Comparison of ENCODE assay signal across 17 cellular contexts in the genomic region with DNA sequence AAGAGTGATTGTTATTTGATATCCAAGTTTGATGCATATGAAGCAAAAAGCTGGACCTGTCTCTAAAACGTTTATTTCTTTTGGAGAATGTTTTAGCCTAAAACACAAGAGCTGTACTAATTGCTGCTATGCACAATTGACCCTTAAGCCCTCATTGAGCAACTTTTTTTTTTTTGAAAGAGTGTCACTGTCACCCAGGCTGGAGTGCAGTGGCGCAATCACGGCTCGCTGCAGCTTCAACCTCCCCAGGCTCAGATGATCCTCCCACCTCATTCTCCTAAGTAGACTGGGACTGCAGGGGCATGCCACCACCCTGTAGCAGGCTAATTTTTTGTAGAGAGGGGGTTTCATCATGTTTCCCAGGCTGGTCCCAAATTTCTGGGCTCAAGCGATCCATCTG.
"Had no signal": no experiment of that assay in that cellular context is flagged by ENCODE, and none has a peak within 500 bp of the region (broad histone marks: within the 10 kb centered on the region; RNA-seq: fewer than 3 reads in every experiment).

No MANE protein-coding gene starts in this region.

- H3K4me1 ChIP-seq: psoas muscle had no signal

- H3K4me3 ChIP-seq: psoas muscle, spleen had no signal

- H3K27ac Mint-ChIP-seq: activated CD4-positive, alpha-beta memory T cell treated with anti-CD3 and anti-CD28 coated beads for 36 hours; activated naive CD8-positive, alpha-beta T cell; brain; dendritic cell treated with granulocyte-macrophage colony-stimulating factor and Interleukin-4, amounts not matched to agents 40 ng/mL and 50 ng/mL, for 4 days; nephron progenitor cell; T-helper 2 cell treated with Interferon-gamma antibody and Interleukin-4, amounts not matched to agents 5 μg/mL and 100 μg/mL, for 36 hours had no signal

- H3K4me3 Mint-ChIP-seq: activated CD4-positive, alpha-beta memory T cell treated with anti-CD3 and anti-CD28 coated beads for 36 hours; activated naive CD8-positive, alpha-beta T cell; activated T-cell treated with anti-CD3 and anti-CD28 coated beads, Interleukin-2, amount 50 U/mL, for 4 hours; brain; dendritic cell treated with granulocyte-macrophage colony-stimulating factor and Interleukin-4, amounts not matched to agents 40 ng/mL and 50 ng/mL, for 4 days; nephron progenitor cell; T-helper 2 cell treated with Interferon-gamma antibody and Interleukin-4, amounts not matched to agents 5 μg/mL and 100 μg/mL, for 36 hours had no signal

- H3K27me3 ChIP-seq: spleen had no signal

- ATAC-seq: activated T-cell treated with anti-CD3 and anti-CD28 coated beads, Interleukin-2, amount 50 U/mL, for 4 hours; left colon; sciatic nerve had no signal

- H3K9me3 ChIP-seq: psoas muscle, spleen had no signal

- H3K9me3 Mint-ChIP-seq: activated CD4-positive, alpha-beta memory T cell treated with anti-CD3 and anti-CD28 coated beads for 36 hours; activated T-cell treated with anti-CD3 and anti-CD28 coated beads, Interleukin-2, amount 50 U/mL, for 4 hours; brain; dendritic cell treated with granulocyte-macrophage colony-stimulating factor and Interleukin-4, amounts not matched to agents 40 ng/mL and 50 ng/mL, for 4 days; nephron progenitor cell; T-helper 2 cell treated with Interferon-gamma antibody and Interleukin-4, amounts not matched to agents 5 μg/mL and 100 μg/mL, for 36 hours had no signal

- DNase-seq: activated CD4-positive, alpha-beta memory T cell treated with anti-CD3 and anti-CD28 coated beads for 36 hours; activated CD4-positive, alpha-beta T cell treated with anti-CD3 and anti-CD28 coated beads for 1 hour; activated gamma-delta T cell; activated T-cell treated with anti-CD3 and anti-CD28 coated beads, Interleukin-2, amount 50 U/mL, for 4 hours; amygdala; left colon; mesendoderm; nephron progenitor cell; spleen; stimulated activated CD4-positive, alpha-beta T cell treated with anti-CD3 and anti-CD28 coated beads, Interleukin-2, amount 100 ng/mL, for 24 hours; stimulated activated naive CD4-positive, alpha-beta T cell had no signal

- H3K27me3 Mint-ChIP-seq: activated CD4-positive, alpha-beta memory T cell treated with anti-CD3 and anti-CD28 coated beads for 36 hours; activated naive CD8-positive, alpha-beta T cell; dendritic cell treated with granulocyte-macrophage colony-stimulating factor and Interleukin-4, amounts not matched to agents 40 ng/mL and 50 ng/mL, for 4 days had no signal

- H3K27ac ChIP-seq: psoas muscle had no signal
